In the genomic region with DNA sequence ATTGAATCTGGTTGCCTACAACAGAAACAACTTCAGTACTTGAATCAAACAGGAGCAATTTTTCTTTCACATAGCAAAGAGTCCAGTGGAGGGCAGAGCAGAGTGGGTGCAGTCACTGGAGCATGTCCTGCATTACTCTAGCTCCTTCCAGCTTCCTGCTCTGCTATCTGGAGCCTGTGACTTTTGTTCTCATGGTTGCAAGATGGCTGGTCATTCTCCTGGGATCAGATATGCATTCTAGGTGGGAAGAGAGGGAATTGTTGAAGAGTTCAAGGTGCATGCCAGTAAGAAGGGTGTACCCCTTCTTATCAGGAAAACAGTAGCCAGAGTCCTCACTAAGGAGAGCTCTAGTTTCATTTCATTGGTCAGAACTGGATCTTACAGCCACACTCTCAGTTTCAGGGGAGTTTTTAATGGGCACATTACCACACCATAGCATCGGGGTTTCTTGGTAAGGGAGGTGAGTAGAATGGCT, we compare ENCODE assay signal across 12 cellular contexts.
DNase-seq lines count a peak whose midpoint lies in the region; ATAC-seq, FAIRE-seq and TF ChIP-seq lines count a peak whose summit lies in the region.
"Had no signal": no experiment of that assay in that cellular context is flagged by ENCODE, and none has a peak within 500 bp of the region (broad histone marks: within the 10 kb centered on the region; RNA-seq: fewer than 3 reads in every experiment).

No MANE protein-coding gene starts in this region.

- H3K9me3 ChIP-seq in muscle layer of duodenum (ENCODE audit: control insufficient read depth in 1 of 2, low read length in 2 of 2), result no peaks in the 10 kb centered on the region

- peak; percentile 87 for FAIRE-seq in HTR-8/SVneo (lab: Jason Lieb, UNC)

- peaks cover 16 to 27% of the 10 kb centered on the region in 2 donors for H3K36me3 ChIP-seq in muscle layer of duodenum (ENCODE audit: control insufficient read depth in 1 of 2, insufficient read depth in 2 of 2, low read length in 2 of 2)

- ATAC-seq in GM21528 (IDR thresholded peaks at IDR 0.05; ENCODE audit: low FRiP score, unreplicated experiment) (peak; percentile 66), GM19023 (IDR thresholded peaks at IDR 0.05; ENCODE audit: unreplicated experiment) (no peak)

- TF ChIP-seq CTCF in GM12873 (IDR thresholded peaks at IDR 0.05; ENCODE audit: insufficient read depth, low read depth, low read length, missing control alignments), result peak; percentile 24

- peaks cover 0 to 13% of the 10 kb centered on the region in 2 donors for H3K4me1 ChIP-seq in muscle layer of duodenum (ENCODE audit: control insufficient read depth in 1 of 2, insufficient read depth in 2 of 2, low read length in 2 of 2)

- DNase-seq in HTR-8/SVneo (ENCODE audit: insufficient read length, low spot score) (no peak), GDM1 (lab: John Stamatoyannopoulos, UW) (no peak), NCI-H1092 (lab: John Stamatoyannopoulos, UW) (no peak)
- DNase-seq in stimulated activated CD4-positive, alpha-beta T cell treated with anti-CD3 and anti-CD28 coated beads, Interleukin-4, amount 100 ng/mL, for 4 hours, result no peak
- DNase-seq: anterior cingulate cortex, NCI-H1694, PC-9, T-helper 9 cell had no signal

- no peak overlapping the region for H3K4me3 ChIP-seq in muscle layer of duodenum (ENCODE audit: low read depth in 1 of 2, low read length in 2 of 2)
- H3K4me3 ChIP-seq: PC-9 had no signal

- H3K27ac ChIP-seq in muscle layer of duodenum (ENCODE audit: low read length), result peak overlapping the region; percentile 20
- H3K27ac ChIP-seq: PC-9 had no signal

- no peaks in the 10 kb centered on the region for H3K27me3 ChIP-seq in muscle layer of duodenum (ENCODE audit: low read depth, low read length)
